2 cellular contexts compared by ENCODE assay signal in genomic region chr15:98712845-98713584, GRCh38.
TF ChIP-seq lines count a peak whose summit lies in the region.

No MANE protein-coding gene starts in this region.

TF ChIP-seq in A549, 52 proteins besides CTCF, POLR2A, EP300 and RAD21 (continued from another document):
- TF ChIP-seq ELK1 (IDR thresholded peaks at IDR 0.05; ENCODE audit: low read depth, low read length) = no peak
TF ChIP-seq in A549: peak in this region for 0.

TF ChIP-seq in HepG2, 621 proteins besides CTCF, POLR2A, EP300 and RAD21 (continued from another document):
- peak; percentile 50; the same call in 1 of the 2 replicates for TF ChIP-seq ZNF687 (CRISPR knock-in tag; IDR thresholded peaks at IDR 0.05)
- TF ChIP-seq PAX8 (CRISPR knock-in tag; IDR thresholded peaks at IDR 0.05; ENCODE audit: borderline replicate concordance) = no peak
- TF ChIP-seq ZNF496 (CRISPR knock-in tag; IDR thresholded peaks at IDR 0.05; ENCODE audit: insufficient replicate concordance) = no peak
TF ChIP-seq in HepG2: peak in this region for 2.
